ENCODE assay signal across 8 cellular contexts in genomic region chrX:3699841-3700381, GRCh38. TPM values are rescaled to one million over a fixed set of nuclear protein-coding genes. Genes with fewer than 3 reads are reported as not detected.
DNase-seq lines count a peak whose midpoint lies in the region; ATAC-seq and TF ChIP-seq lines count a peak whose summit lies in the region.

No MANE protein-coding gene starts in this region.

- no peaks in the 10 kb centered on the region for H3K9me3 ChIP-seq in gastrocnemius medialis

- POLR2A ChIA-PET in BJ (lab: Charles Lee): no interaction called here

- CTCF ChIA-PET in BJ (lab: Yijun Ruan, JAX): interaction anchor here (0.6 to 1.0 kb wide), 2 partner anchors 22 to 116 kb away, joined by 3 read pairs; no protein-coding TSS in a partner anchor

- ATAC-seq in GM19438 (IDR thresholded peaks at IDR 0.05; ENCODE audit: low read depth, unreplicated experiment) (peak; percentile 60), gastrocnemius medialis (no peak)

- no peaks in the 10 kb centered on the region for H3K4me1 ChIP-seq in gastrocnemius medialis

- H3K27ac ChIP-seq in gastrocnemius medialis: peak overlapping the region; percentile 59 to 71 (median 64)

- H3K36me3 ChIP-seq in BJ (ENCODE audit: control insufficient read depth, insufficient read depth, low read length) (no peaks in the 10 kb centered on the region), gastrocnemius medialis (no peaks in the 10 kb centered on the region)

- no peak for TF ChIP-seq POLR2A in gastrocnemius medialis (IDR thresholded peaks at IDR 0.05)

- in situ Hi-C loops in KBM-7 (cut with MboI; ENCODE audit: low pct_unique_long_range_greater_than_20kb, low sequenced_read_pairs) (no loop called here), gastrocnemius medialis (cut with MboI; ENCODE audit: low sequenced_read_pairs in 4 of 4) (no loop called here)

- H3K27me3 ChIP-seq in BJ (ENCODE audit: control insufficient read depth, insufficient read depth, low read length): no peaks in the 10 kb centered on the region
- H3K27me3 ChIP-seq in gastrocnemius medialis: no peaks in the 10 kb centered on the region

- H3K4me3 ChIP-seq in BJ (ENCODE audit: low read depth, low read length) (peak overlapping the region; percentile 21; the same call in 1 of the 2 replicates), choroid plexus epithelial cell (ENCODE audit: low read depth, low read length) (peak overlapping the region; percentile 42), gastrocnemius medialis (peak overlapping the region in 3 of 4 donors; percentile 13 to 37 (median 34))

- intact Hi-C loops in gastrocnemius medialis (cut with DNase I; ENCODE audit: low total_unique reads): no loop called here

- TF ChIP-seq CTCF in BJ (IDR thresholded peaks at IDR 0.05; ENCODE audit: insufficient read depth, low read depth, low read length) (no peak), choroid plexus epithelial cell (conservative IDR thresholded peaks at IDR 0.05; ENCODE audit: low read depth, low read length) (no peak), gastrocnemius medialis (IDR thresholded peaks at IDR 0.05 in 4 of 5, conservative IDR thresholded peaks at IDR 0.05 in 1 of 5) (no peak)

- no peak for DNase-seq in BJ (ENCODE audit: low read depth)
- peak; percentile 64 for DNase-seq in KBM-7
- peak; percentile 31 for DNase-seq in choroid plexus epithelial cell (ENCODE audit: low read depth)
- no peak for DNase-seq in gastrocnemius medialis
- no peak for DNase-seq in NCI-H128 (lab: John Stamatoyannopoulos, UW; ENCODE audit: unreplicated experiment)
- DNase-seq in NCI-H1092 treated with DMSO at 0.1 percent for 48 hours (lab: John Stamatoyannopoulos, UW): no peak
- DNase-seq in NCI-H146 treated with DMSO at 0.1 percent for 48 hours (lab: John Stamatoyannopoulos, UW; ENCODE audit: unreplicated experiment): no peak

RNA-seq across cellular contexts. Expression of gene PRKX, which starts 13.5 kb away (rescaled TPM):
- polyA plus RNA-seq in BJ (2011; rRNA removed): 5.7 and 6.5 TPM in 2 replicates
- polyA minus RNA-seq in BJ (2011; rRNA and poly(A)+ RNA removed): 5.4 and 7.2 TPM in 2 replicates
- 1 to 10 TPM; 1.2 to 4.7 (median 2.3) TPM for total RNA-seq in gastrocnemius medialis

Comparison
In these comparisons a context has a peak if more than half of its experiments do, and no peak if none do; other contexts are left out.
1. DNase-seq: peak in KBM-7 (single experiment) and choroid plexus epithelial cell (single experiment); none in BJ (single experiment), gastrocnemius medialis (0 of 2), NCI-H128 (single experiment), NCI-H1092 treated with DMSO at 0.1 percent for 48 hours (single experiment) and NCI-H146 treated with DMSO at 0.1 percent for 48 hours (single experiment).
2. Peak in every context shown above with its lines, with median percentiles within 50 percentile points of each other: H3K4me3 ChIP-seq.